In genomic region chr13:37651371-37651770, GRCh38 we compare ENCODE assay signal across 32 cellular contexts. TPM values are rescaled to one million over a fixed set of nuclear protein-coding genes. Genes with fewer than 3 reads are reported as not detected.
"Had no signal": no experiment of that assay in that cellular context is flagged by ENCODE, and none has a peak within 500 bp of the region (broad histone marks: within the 10 kb centered on the region; RNA-seq: fewer than 3 reads in every experiment).

No MANE protein-coding gene starts in this region.

- H3K4me1 ChIP-seq: colonic mucosa had no signal

- H3K36me3 ChIP-seq: ascending aorta, cardiac muscle cell, colonic mucosa, WERI-Rb-1 had no signal

- H3K27ac ChIP-seq: ascending aorta, cardiac muscle cell, colonic mucosa, WERI-Rb-1 had no signal

- ATAC-seq: activated CD4-positive, alpha-beta T cell treated with anti-CD3 and anti-CD28 coated beads for 36 hours; activated CD4-positive, CD25-positive, alpha-beta regulatory T cell treated with anti-CD3 and anti-CD28 coated beads, Interleukin-2, amount 50 U/mL, for 24 hours; activated CD8-positive, alpha-beta memory T cell treated with anti-CD3 and anti-CD28 coated beads, Interleukin-2, amount 10 ng/mL, durations not matched to agents 7 days and 5 days; activated CD8-positive, alpha-beta T cell treated with anti-CD3 and anti-CD28 coated beads, Interleukin-2, amount 10 ng/mL, durations not matched to agents 7 days and 5 days; activated naive CD8-positive, alpha-beta T cell treated with anti-CD3 and anti-CD28 coated beads, Interleukin-2, amount 50 U/mL, for 24 hours; WTC11 had no signal

- H3K27me3 ChIP-seq: ascending aorta, cardiac muscle cell, colonic mucosa had no signal

- DNase-seq: activated CD4-positive, alpha-beta memory T cell treated with anti-CD3 and anti-CD28 coated beads, Interleukin-2, amount 10 ng/mL, durations not matched to agents 7 days and 5 days; activated CD4-positive, alpha-beta T cell treated with anti-CD3 and anti-CD28 coated beads for 1 hour; activated CD4-positive, alpha-beta T cell treated with anti-CD3 and anti-CD28 coated beads for 36 hours; activated CD4-positive, alpha-beta T cell treated with anti-CD3 and anti-CD28 coated beads for 48 hours; activated CD4-positive, alpha-beta T cell treated with anti-CD3 and anti-CD28 coated beads, Interleukin-2, amount 10 ng/mL, durations not matched to agents 7 days and 5 days; activated CD4-positive, alpha-beta T cell treated with anti-CD3 and anti-CD28 coated beads, Interleukin-2, amount 50 U/mL, for 48 hours; activated CD4-positive, CD25-positive, alpha-beta regulatory T cell; activated CD8-positive, alpha-beta memory T cell treated with anti-CD3 and anti-CD28 coated beads for 24 hours; activated CD8-positive, alpha-beta memory T cell treated with anti-CD3 and anti-CD28 coated beads, Interleukin-2, amount 10 ng/mL, durations not matched to agents 7 days and 5 days; activated CD8-positive, alpha-beta memory T cell treated with anti-CD3 and anti-CD28 coated beads, Interleukin-2, amount 50 U/mL, for 48 hours; activated CD8-positive, alpha-beta T cell treated with anti-CD3 and anti-CD28 coated beads, Interleukin-2, amount 10 ng/mL, durations not matched to agents 7 days and 5 days; activated effector memory CD4-positive, alpha-beta T cell treated with Interleukin-2 at 50 U/mL for 16 hours; activated gamma-delta T cell; activated naive CD4-positive, alpha-beta T cell treated with anti-CD3 and anti-CD28 coated beads, Interleukin-2, amount 10 ng/mL, durations not matched to agents 7 days and 5 days; activated naive CD4-positive, alpha-beta T cell treated with Interleukin-2 at 50 U/mL for 16 hours; activated naive CD8-positive, alpha-beta T cell treated with anti-CD3 and anti-CD28 coated beads, Interleukin-2, amount 10 ng/mL, durations not matched to agents 7 days and 5 days; activated naive CD8-positive, alpha-beta T cell treated with anti-CD3 and anti-CD28 coated beads, Interleukin-2, amount 50 U/mL, for 24 hours; activated T-cell treated with anti-CD3 and anti-CD28 coated beads, Interleukin-2, amount 50 U/mL, for 24 hours; activated T-cell treated with anti-CD3 and anti-CD28 coated beads, Interleukin-2, amount 50 U/mL, for 48 hours; amygdala; anterior cingulate cortex; caudate nucleus; cerebellar nuclear complex; colonic mucosa; T-helper 2 cell; T-helper 9 cell; WERI-Rb-1 had no signal

- H3K4me3 ChIP-seq: ascending aorta, cardiac muscle cell, colonic mucosa had no signal

- H3K9me3 ChIP-seq: ascending aorta, colonic mucosa had no signal

RNA-seq across cellular contexts. Expression of gene POSTN, which starts 52.8 kb away (rescaled TPM):
- total RNA-seq: activated CD4-positive, alpha-beta memory T cell treated with anti-CD3 and anti-CD28 coated beads, Interleukin-2, amount 10 ng/mL, durations not matched to agents 7 days and 5 days; activated CD4-positive, alpha-beta T cell treated with anti-CD3 and anti-CD28 coated beads for 36 hours; activated CD4-positive, alpha-beta T cell treated with anti-CD3 and anti-CD28 coated beads, Interleukin-2, amount 10 ng/mL, durations not matched to agents 7 days and 5 days; activated CD8-positive, alpha-beta memory T cell treated with anti-CD3 and anti-CD28 coated beads, Interleukin-2, amount 10 ng/mL, durations not matched to agents 7 days and 5 days; activated CD8-positive, alpha-beta T cell treated with anti-CD3 and anti-CD28 coated beads, Interleukin-2, amount 10 ng/mL, durations not matched to agents 7 days and 5 days; activated naive CD8-positive, alpha-beta T cell treated with anti-CD3 and anti-CD28 coated beads, Interleukin-2, amount 10 ng/mL, durations not matched to agents 7 days and 5 days; activated T-helper 2 cell treated with anti-CD3 and anti-CD28 coated beads, Interferon-gamma antibody, Interleukin-2, Interleukin-4, amounts not matched to agents 10 μg/mL and 5 μg/mL and 100 μg/mL, durations not matched to agents 14 hours and 24 hours and 36 hours had no signal
